In the genomic region with DNA sequence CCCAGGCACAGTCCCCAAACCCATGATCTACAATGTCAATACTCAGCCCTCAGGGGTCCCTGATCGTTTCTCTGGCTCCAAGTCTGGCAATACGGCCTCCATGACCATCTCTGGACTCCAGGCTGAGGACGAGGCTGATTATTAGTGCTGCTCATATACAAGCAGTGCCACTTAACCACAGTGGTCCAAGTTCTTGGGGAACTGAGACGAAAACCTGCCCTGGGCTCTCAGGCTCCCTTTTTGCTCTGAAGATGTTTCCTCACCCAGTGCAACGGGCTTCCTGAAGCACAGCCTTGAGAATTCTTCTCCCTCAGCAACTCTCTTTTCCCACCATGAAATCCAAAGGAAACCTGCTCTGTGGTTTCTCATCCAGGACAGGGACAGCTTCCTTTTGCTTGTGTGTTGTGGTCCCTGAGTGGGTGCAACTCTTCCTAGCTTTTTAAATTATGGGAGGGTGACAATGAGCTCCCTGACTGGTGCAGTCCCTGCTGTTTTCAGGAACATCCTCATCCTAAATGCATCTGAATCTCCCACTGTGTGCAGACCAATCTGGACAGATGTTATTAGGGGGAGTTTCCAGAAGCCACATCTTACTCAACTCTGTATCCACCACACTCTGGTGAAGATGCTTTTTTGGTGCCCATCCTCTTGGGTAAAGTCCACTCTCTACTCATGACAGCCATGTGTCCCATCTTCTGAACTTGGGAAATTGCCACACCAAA, we compare ENCODE assay signal across 20 cellular contexts. TPM values are rescaled to one million over a fixed set of nuclear protein-coding genes. Genes with fewer than 3 reads are reported as not detected.
DNase-seq lines count a peak whose midpoint lies in the region; ATAC-seq and TF ChIP-seq lines count a peak whose summit lies in the region.
"Had no signal": no experiment of that assay in that cellular context is flagged by ENCODE, and none has a peak within 500 bp of the region (broad histone marks: within the 10 kb centered on the region; RNA-seq: fewer than 3 reads in every experiment).

No MANE protein-coding gene starts in this region.

- no peaks in the 10 kb centered on the region for H3K9me3 ChIP-seq in SU-DHL-6 (ENCODE audit: insufficient read depth, low read length)
- H3K9me3 ChIP-seq: MG63, Peyer's patch had no signal

- peaks cover 42% of the 10 kb centered on the region for H3F3A ChIP-seq in SU-DHL-6 (ENCODE audit: insufficient read depth)

- peaks cover 50% of the 10 kb centered on the region for H3K27me3 Mint-ChIP-seq in activated CD4-positive, alpha-beta T cell treated with anti-CD3 and anti-CD28 coated beads, Interleukin-2, amount 10 ng/mL, durations not matched to agents 7 days and 5 days
- peaks cover 0 to 13% (median 12%) of the 10 kb centered on the region in 3 donors for H3K27me3 Mint-ChIP-seq in naive B cell
- H3K27me3 Mint-ChIP-seq: T-cell had no signal

- H3K27ac ChIP-seq in SU-DHL-6 (ENCODE audit: low read depth, low read length) = peak overlapping the region; percentile 96
- H3K27ac ChIP-seq: C4-2B, GM23248, Peyer's patch, SK-N-MC had no signal

- no peaks in the 10 kb centered on the region for H4K20me1 ChIP-seq in SU-DHL-6 (ENCODE audit: low read depth, low read length)

- no peak overlapping the region for H3K4me3 ChIP-seq in SU-DHL-6 (ENCODE audit: insufficient read depth, low read length, poor library complexity, severe bottlenecking)
- H3K4me3 ChIP-seq: GM23248, MG63, Peyer's patch, SK-N-MC had no signal

- CTCF ChIA-PET in activated CD4-positive, alpha-beta T cell treated with anti-CD3 and anti-CD28 coated beads, Interleukin-2, amount 10 ng/mL, durations not matched to agents 7 days and 5 days (lab: Charles Lee) = interaction anchor here (1.0 to 2.8 kb wide), 2 partner anchors 10 to 27 kb away, joined by 4 to 8 read pairs; no protein-coding TSS in a partner anchor

- no peak overlapping the region for H3K4me3 Mint-ChIP-seq in activated CD4-positive, alpha-beta T cell treated with anti-CD3 and anti-CD28 coated beads, Interleukin-2, amount 10 ng/mL, durations not matched to agents 7 days and 5 days
- H3K4me3 Mint-ChIP-seq in naive B cell = peak overlapping the region in 7 of 8 donors; percentile 53 to 88 (median 71)
- H3K4me3 Mint-ChIP-seq: T-cell had no signal

- H2AFZ ChIP-seq in SU-DHL-6 (ENCODE audit: low read depth, low read length, severe bottlenecking) = no peak overlapping the region
- H2AFZ ChIP-seq: GM23248 had no signal

- no peaks in the 10 kb centered on the region for H3K27me3 ChIP-seq in SU-DHL-6 (ENCODE audit: low read length)
- H3K27me3 ChIP-seq: Peyer's patch had no signal

- H3K79me2 ChIP-seq in SU-DHL-6 (ENCODE audit: insufficient read depth, low read length) = no peaks in the 10 kb centered on the region

- ATAC-seq in naive B cell (ENCODE audit: low read depth in 2 of 2) (no peak), HG02678 (IDR thresholded peaks at IDR 0.05; ENCODE audit: unreplicated experiment) (no peak), HG03039 (IDR thresholded peaks at IDR 0.05; ENCODE audit: unreplicated experiment) (no peak)
- ATAC-seq: HCT116, T-cell had no signal

- POLR2A ChIA-PET in activated CD4-positive, alpha-beta T cell treated with anti-CD3 and anti-CD28 coated beads, Interleukin-2, amount 10 ng/mL, durations not matched to agents 7 days and 5 days (lab: Charles Lee) = no interaction called here

- DNase-seq in activated CD4-positive, alpha-beta T cell treated with anti-CD3 and anti-CD28 coated beads, Interleukin-2, amount 10 ng/mL, durations not matched to agents 7 days and 5 days = no peak
- DNase-seq in activated CD4-positive, alpha-beta T cell treated with anti-CD3 and anti-CD28 coated beads for 48 hours = no peak
- no peak for DNase-seq in naive B cell
- DNase-seq in occipital lobe (lab: John Stamatoyannopoulos, UW) = no peak
- no peak for DNase-seq in DMS153 treated with DMSO at 0.1 percent for 48 hours (lab: John Stamatoyannopoulos, UW; ENCODE audit: unreplicated experiment)
- DNase-seq: 8988T, COR-L47, GM23248, MG63, NCI-H1092 treated with DMSO at 0.1 percent for 48 hours, NCI-H2081 treated with DMSO at 0.1 percent for 48 hours, Peyer's patch, Right ventricle myocardium superior, T-cell had no signal

- no peaks in the 10 kb centered on the region for H3K36me3 Mint-ChIP-seq in activated CD4-positive, alpha-beta T cell treated with anti-CD3 and anti-CD28 coated beads, Interleukin-2, amount 10 ng/mL, durations not matched to agents 7 days and 5 days (ENCODE audit: low read depth)
- no peaks in the 10 kb centered on the region for H3K36me3 Mint-ChIP-seq in naive B cell
- H3K36me3 Mint-ChIP-seq: T-cell had no signal

- no peak for TF ChIP-seq CTCF in SU-DHL-6 (IDR thresholded peaks at IDR 0.05; ENCODE audit: insufficient read depth, low read length, poor library complexity, severe bottlenecking)

- no peaks in the 10 kb centered on the region for H3K36me3 ChIP-seq in SU-DHL-6 (ENCODE audit: low read length)
- H3K36me3 ChIP-seq: MG63, Peyer's patch had no signal

- no peaks in the 10 kb centered on the region for H3K4me1 Mint-ChIP-seq in activated CD4-positive, alpha-beta T cell treated with anti-CD3 and anti-CD28 coated beads, Interleukin-2, amount 10 ng/mL, durations not matched to agents 7 days and 5 days
- peaks cover 28 to 39% (median 38%) of the 10 kb centered on the region in 3 donors for H3K4me1 Mint-ChIP-seq in naive B cell

- H3K27ac Mint-ChIP-seq in activated CD4-positive, alpha-beta T cell treated with anti-CD3 and anti-CD28 coated beads, Interleukin-2, amount 10 ng/mL, durations not matched to agents 7 days and 5 days = peak overlapping the region; percentile 48
- peak overlapping the region in 4 of 6 donors; percentile 41 to 90 (median 56) for H3K27ac Mint-ChIP-seq in naive B cell
- H3K27ac Mint-ChIP-seq: T-cell had no signal

- no peaks in the 10 kb centered on the region for H3K9me2 ChIP-seq in SU-DHL-6 (replicated peaks; ENCODE audit: insufficient read depth, low read length)

- no peaks in the 10 kb centered on the region for H3K9me3 Mint-ChIP-seq in activated CD4-positive, alpha-beta T cell treated with anti-CD3 and anti-CD28 coated beads, Interleukin-2, amount 10 ng/mL, durations not matched to agents 7 days and 5 days
- H3K9me3 Mint-ChIP-seq in naive B cell = no peaks in the 10 kb centered on the region
- H3K9me3 Mint-ChIP-seq: T-cell had no signal

- peak overlapping the region; percentile 57 for H3K9ac ChIP-seq in SU-DHL-6 (ENCODE audit: low read length)
- H3K9ac ChIP-seq: GM23248 had no signal

- peak overlapping the region; percentile 55 for H3K4me2 ChIP-seq in SU-DHL-6 (ENCODE audit: low read depth, low read length, poor library complexity, severe bottlenecking)

RNA-seq across cellular contexts. Expression of gene IGLL5, which starts 30.6 kb away (rescaled TPM):
- not detected for total RNA-seq in activated CD4-positive, alpha-beta T cell treated with anti-CD3 and anti-CD28 coated beads, Interleukin-2, amount 10 ng/mL, durations not matched to agents 7 days and 5 days
- 100 to 1,000 TPM; 233 to 640 (median 475) TPM for polyA plus RNA-seq in naive B cell (ENCODE audit: low read depth in 6 of 6)
- total RNA-seq in occipital lobe = not detected
- total RNA-seq: GM23248, Right ventricle myocardium superior had no signal
- polyA plus RNA-seq: GM23248 had no signal
